25 cellular contexts compared by ENCODE assay signal in the genomic region with DNA sequence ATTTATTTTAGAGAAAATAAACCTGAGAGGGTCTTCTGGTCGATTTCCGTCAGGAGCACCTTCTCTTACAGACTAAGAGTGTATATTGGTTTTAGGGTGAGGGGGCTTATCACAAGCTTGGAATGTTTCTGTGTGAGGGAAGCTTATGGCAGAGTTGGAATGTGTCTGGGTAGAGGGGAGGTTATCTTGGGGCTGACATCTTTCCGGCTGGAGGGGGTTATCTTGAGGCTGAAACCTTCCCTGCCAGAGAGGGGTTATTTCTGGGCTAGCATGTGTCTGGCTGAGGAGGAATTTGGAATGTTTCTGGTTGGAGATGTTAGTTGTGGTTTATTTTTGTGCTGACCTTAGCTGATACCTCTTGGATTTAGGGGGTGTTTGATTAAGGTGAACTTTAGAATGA.
"Had no signal": no experiment of that assay in that cellular context is flagged by ENCODE, and none has a peak within 500 bp of the region (broad histone marks: within the 10 kb centered on the region; RNA-seq: fewer than 3 reads in every experiment).

No MANE protein-coding gene starts in this region.

- H3K27me3 Mint-ChIP-seq: dendritic cell treated with granulocyte-macrophage colony-stimulating factor and Interleukin-4, amounts not matched to agents 40 ng/mL and 50 ng/mL, for 4 days; natural killer cell treated with Interleukin-12 subunit alpha and Interleukin-12 subunit beta and Interleukin-15 and Interleukin-18, amount 100 ng/mL, for 72 hours had no signal

- H3K79me2 ChIP-seq: parathyroid adenoma had no signal

- H3K27ac ChIP-seq: colonic mucosa, esophagus squamous epithelium, heart right ventricle, parathyroid adenoma, prostate gland, right atrium auricular region, stomach, thyroid gland, vagina had no signal

- H3K27me3 ChIP-seq: colonic mucosa, esophagus squamous epithelium, heart right ventricle, right atrium auricular region, stomach, thyroid gland, vagina had no signal

- H3K27ac Mint-ChIP-seq: dendritic cell treated with granulocyte-macrophage colony-stimulating factor and Interleukin-4, amounts not matched to agents 40 ng/mL and 50 ng/mL, for 4 days; immature natural killer cell; natural killer cell treated with Interleukin-12 subunit alpha and Interleukin-12 subunit beta and Interleukin-15 and Interleukin-18, amount 100 ng/mL, for 72 hours; stimulated activated effector memory CD8-positive, alpha-beta T cell treated with anti-CD3 and anti-CD28 coated beads, Interleukin-12 subunit alpha, Interleukin-12 subunit beta, amount 100 ng/mL, for 72 hours had no signal

- DNase-seq: colonic mucosa; effector memory CD4-positive, alpha-beta T cell; erythroblast; esophagus squamous epithelium; foreskin melanocyte; glutamatergic neuron; heart right ventricle; hypothalamus; immature natural killer cell; mesenchymal stem cell; stimulated activated CD4-positive, alpha-beta T cell treated with anti-CD3 and anti-CD28 coated beads, Interleukin-2, amount 100 ng/mL, for 24 hours; stimulated activated CD4-positive, alpha-beta T cell treated with anti-CD3 and anti-CD28 coated beads, Interleukin-4, amount 100 ng/mL, for 24 hours; stimulated activated naive CD4-positive, alpha-beta T cell treated with Interleukin-2 at 50 U/mL for 16 hours; stomach; thyroid gland; trophoblast cell had no signal

- H3K36me3 ChIP-seq: colonic mucosa, esophagus squamous epithelium, heart right ventricle, prostate gland, right atrium auricular region, stomach, thyroid gland, vagina had no signal

- ATAC-seq: heart right ventricle; natural killer cell treated with Interleukin-12 subunit alpha and Interleukin-12 subunit beta and Interleukin-15 and Interleukin-18, amount 100 ng/mL, for 72 hours; sciatic nerve; stimulated activated effector memory CD8-positive, alpha-beta T cell treated with anti-CD3 and anti-CD28 coated beads, Interleukin-12 subunit alpha, Interleukin-12 subunit beta, amount 100 ng/mL, for 72 hours had no signal

- H3K9me3 ChIP-seq: colonic mucosa, esophagus squamous epithelium, heart right ventricle, prostate gland, right atrium auricular region, stomach, thyroid gland, vagina had no signal

- H3K4me1 ChIP-seq: colonic mucosa, esophagus squamous epithelium, parathyroid adenoma, prostate gland, right atrium auricular region, stomach, thyroid gland, vagina had no signal

- H3K4me3 Mint-ChIP-seq: dendritic cell treated with granulocyte-macrophage colony-stimulating factor and Interleukin-4, amounts not matched to agents 40 ng/mL and 50 ng/mL, for 4 days; immature natural killer cell; natural killer cell treated with Interleukin-12 subunit alpha and Interleukin-12 subunit beta and Interleukin-15 and Interleukin-18, amount 100 ng/mL, for 72 hours; neural crest cell; stimulated activated effector memory CD8-positive, alpha-beta T cell treated with anti-CD3 and anti-CD28 coated beads, Interleukin-12 subunit alpha, Interleukin-12 subunit beta, amount 100 ng/mL, for 72 hours had no signal

- H2AFZ ChIP-seq: parathyroid adenoma had no signal

- H3K36me3 Mint-ChIP-seq: natural killer cell treated with Interleukin-12 subunit alpha and Interleukin-12 subunit beta and Interleukin-15 and Interleukin-18, amount 100 ng/mL, for 72 hours; stimulated activated effector memory CD8-positive, alpha-beta T cell treated with anti-CD3 and anti-CD28 coated beads, Interleukin-12 subunit alpha, Interleukin-12 subunit beta, amount 100 ng/mL, for 72 hours had no signal

- H3K9ac ChIP-seq: parathyroid adenoma had no signal

- H3K4me1 Mint-ChIP-seq: immature natural killer cell; stimulated activated effector memory CD8-positive, alpha-beta T cell treated with anti-CD3 and anti-CD28 coated beads, Interleukin-12 subunit alpha, Interleukin-12 subunit beta, amount 100 ng/mL, for 72 hours had no signal

- H3K4me3 ChIP-seq: colonic mucosa, esophagus squamous epithelium, heart right ventricle, prostate gland, right atrium auricular region, stomach, thyroid gland, vagina had no signal
